ENCODE assay signal across 19 cellular contexts in genomic region chr12:126950266-126950665, GRCh38.
DNase-seq lines count a peak whose midpoint lies in the region; ATAC-seq and TF ChIP-seq lines count a peak whose summit lies in the region.
"Had no signal": no experiment of that assay in that cellular context is flagged by ENCODE, and none has a peak within 500 bp of the region (broad histone marks: within the 10 kb centered on the region; RNA-seq: fewer than 3 reads in every experiment).

No MANE protein-coding gene starts in this region.

- no peak for TF ChIP-seq CTCF in Loucy (conservative IDR thresholded peaks at IDR 0.05; ENCODE audit: low read length)
- no peak for TF ChIP-seq CTCF in upper lobe of left lung (IDR thresholded peaks at IDR 0.05)
- no peak for TF ChIP-seq CTCF in omental fat pad (IDR thresholded peaks at IDR 0.05)

- H3K27ac ChIP-seq in BLaER1 (peak overlapping the region; percentile 88), SJCRH30 (no peak overlapping the region), upper lobe of left lung (no peak overlapping the region)
- H3K27ac ChIP-seq: SK-N-MC had no signal

- H3K9me3 ChIP-seq in BLaER1, result peaks cover 6% of the 10 kb centered on the region; the same call in 1 of the 2 replicates
- no peaks in the 10 kb centered on the region for H3K9me3 ChIP-seq in Loucy (ENCODE audit: insufficient read depth, low read depth, low read length)
- no peaks in the 10 kb centered on the region for H3K9me3 ChIP-seq in SJCRH30 (replicated peaks)
- H3K9me3 ChIP-seq in upper lobe of left lung, result no peaks in the 10 kb centered on the region

- H3K9me2 ChIP-seq in Loucy (replicated peaks; ENCODE audit: low read depth, low read length), result no peaks in the 10 kb centered on the region

- H3K4me2 ChIP-seq in BLaER1 (peak overlapping the region; percentile 76), Loucy (ENCODE audit: low read depth, low read length, poor library complexity, severe bottlenecking) (peak overlapping the region; percentile 66)

- peaks cover 62% of the 10 kb centered on the region for H3K4me1 ChIP-seq in BLaER1
- H3K4me1 ChIP-seq in Loucy (ENCODE audit: insufficient read depth, low read length, poor library complexity, severe bottlenecking), result peaks cover 38% of the 10 kb centered on the region
- H3K4me1 ChIP-seq in SJCRH30, result no peaks in the 10 kb centered on the region
- no peaks in the 10 kb centered on the region for H3K4me1 ChIP-seq in upper lobe of left lung

- no peaks in the 10 kb centered on the region for H3F3A ChIP-seq in Loucy (ENCODE audit: low read depth)

- H4K20me1 ChIP-seq in BLaER1, result no peaks in the 10 kb centered on the region
- no peaks in the 10 kb centered on the region for H4K20me1 ChIP-seq in Loucy (ENCODE audit: insufficient read depth, low read length, poor library complexity, severe bottlenecking)

- TF ChIP-seq EP300 in upper lobe of left lung (IDR thresholded peaks at IDR 0.05), result no peak

- H3K4me3 ChIP-seq in BLaER1 (peak overlapping the region; percentile 41), Loucy (ENCODE audit: low read length, poor library complexity, severe bottlenecking) (peak overlapping the region; percentile 15), SJCRH30 (no peak overlapping the region), upper lobe of left lung (no peak overlapping the region)
- H3K4me3 ChIP-seq: SK-N-MC had no signal

- TF ChIP-seq POLR2A in upper lobe of left lung (IDR thresholded peaks at IDR 0.05), result no peak

- H3K36me3 ChIP-seq in BLaER1 (no peaks in the 10 kb centered on the region), Loucy (ENCODE audit: insufficient read depth, low read length) (no peaks in the 10 kb centered on the region), SJCRH30 (no peaks in the 10 kb centered on the region), upper lobe of left lung (no peaks in the 10 kb centered on the region)

- H3K27me3 ChIP-seq in BLaER1 (no peaks in the 10 kb centered on the region), Loucy (ENCODE audit: insufficient read depth, low read length, poor library complexity, severe bottlenecking) (no peaks in the 10 kb centered on the region), SJCRH30 (no peaks in the 10 kb centered on the region), upper lobe of left lung (no peaks in the 10 kb centered on the region)

- H3K9ac ChIP-seq in BLaER1 (peak overlapping the region; percentile 52; the same call in 1 of the 2 replicates), Loucy (ENCODE audit: low read depth, low read length, poor library complexity, severe bottlenecking) (peak overlapping the region; percentile 33)

- no peak overlapping the region for H2AFZ ChIP-seq in Loucy (ENCODE audit: low read length)

- H3K79me2 ChIP-seq in Loucy (ENCODE audit: insufficient read depth, low read length), result no peaks in the 10 kb centered on the region

- ATAC-seq in GM18867 (IDR thresholded peaks at IDR 0.05; ENCODE audit: unreplicated experiment) (peak; percentile 79), upper lobe of left lung (ENCODE audit: low FRiP score in 2 of 2) (no peak), GM19328 (IDR thresholded peaks at IDR 0.05; ENCODE audit: unreplicated experiment) (no peak), omental fat pad (ENCODE audit: low FRiP score) (no peak)
- ATAC-seq: HCT116, PC-3, T-helper 17 cell had no signal

- WGBS in upper lobe of left lung, 2 donors, result 73 to 85% methylated on average over 6 of the region's 6 CpGs

- DNase-seq in SJCRH30, result peak; percentile 11 to 33
- DNase-seq in upper lobe of left lung, result no peak
- DNase-seq in omental fat pad (ENCODE audit: low spot score), result no peak
- DNase-seq: GOT3, NCI-H1105, NCI-H146, NCI-H2029, NCI-H446, NCI-H69, PC-3, SHP77, SW 1271, T-helper 17 cell had no signal

Comparison
In these comparisons a context has a peak if more than half of its experiments do, and no peak if none do; other contexts are left out.
1. H3K4me3 ChIP-seq: peak in BLaER1 (single experiment) and Loucy (single experiment); none in SJCRH30 (single experiment) and upper lobe of left lung (0 of 4).
2. DNase-seq: peak in SJCRH30 (2 of 2); none in upper lobe of left lung (0 of 2) and omental fat pad (single experiment).